15 cellular contexts compared by ENCODE assay signal in genomic region chrX:110755061-110755460, GRCh38. TPM values are rescaled to one million over a fixed set of nuclear protein-coding genes. Genes with fewer than 3 reads are reported as not detected.
"Had no signal": no experiment of that assay in that cellular context is flagged by ENCODE, and none has a peak within 500 bp of the region (broad histone marks: within the 10 kb centered on the region; RNA-seq: fewer than 3 reads in every experiment).

No MANE protein-coding gene starts in this region.

- H3K4me3 ChIP-seq: mucosa of descending colon, right atrium auricular region, tibial artery, uterus had no signal

- H3K9me3 ChIP-seq: mucosa of descending colon, neutrophil, uterus had no signal

- H3K27ac ChIP-seq: neutrophil, right atrium auricular region, tibial artery, uterus had no signal

- ATAC-seq: activated CD4-positive, alpha-beta T cell treated with anti-CD3 and anti-CD28 coated beads for 36 hours; activated T-cell treated with anti-CD3 and anti-CD28 coated beads, Interleukin-2, amount 50 U/mL, for 72 hours; left lobe of liver; mucosa of descending colon; naive thymus-derived CD8-positive, alpha-beta T cell had no signal

- FAIRE-seq: islet of Langerhans, small intestine had no signal

- DNase-seq: activated CD4-positive, alpha-beta memory T cell treated with anti-CD3 and anti-CD28 coated beads, Interleukin-2, amount 10 ng/mL, durations not matched to agents 7 days and 5 days; activated CD4-positive, alpha-beta T cell treated with anti-CD3 and anti-CD28 coated beads for 36 hours; activated T-cell treated with anti-CD3 and anti-CD28 coated beads, Interleukin-2, amount 50 U/mL, for 72 hours; cortex of kidney; effector CD8-positive, alpha-beta T cell; head of caudate nucleus; mucosa of descending colon; naive thymus-derived CD8-positive, alpha-beta T cell; small intestine; tibial artery; uterus had no signal

- H3K27me3 ChIP-seq: neutrophil, right atrium auricular region, tibial artery, uterus had no signal

- H3K36me3 ChIP-seq: neutrophil, right atrium auricular region, tibial artery, uterus had no signal

- H3K4me1 ChIP-seq: right atrium auricular region, tibial artery, uterus had no signal

RNA-seq across cellular contexts. Expression of gene CHRDL1, which starts 40.6 kb away (rescaled TPM):
- total RNA-seq: activated CD4-positive, alpha-beta memory T cell treated with anti-CD3 and anti-CD28 coated beads, Interleukin-2, amount 10 ng/mL, durations not matched to agents 7 days and 5 days; activated CD4-positive, alpha-beta T cell treated with anti-CD3 and anti-CD28 coated beads for 36 hours; activated T-cell treated with anti-CD3 and anti-CD28 coated beads, Interleukin-2, amount 50 U/mL, for 72 hours; naive thymus-derived CD8-positive, alpha-beta T cell had no signal
- polyA plus RNA-seq: naive thymus-derived CD8-positive, alpha-beta T cell had no signal
